ENCODE assay signal across 13 cellular contexts in genomic region chr2:240251848-240252190, GRCh38.
DNase-seq lines count a peak whose midpoint lies in the region; ATAC-seq and TF ChIP-seq lines count a peak whose summit lies in the region.
"Had no signal": no experiment of that assay in that cellular context is flagged by ENCODE, and none has a peak within 500 bp of the region (broad histone marks: within the 10 kb centered on the region; RNA-seq: fewer than 3 reads in every experiment).

No MANE protein-coding gene starts in this region.

- TF ChIP-seq CTCF in fibroblast of lung (conservative IDR thresholded peaks at IDR 0.05 in 1 of 2, IDR thresholded peaks at IDR 0.05 in 1 of 2; ENCODE audit: low read depth in 1 of 2, low read length in 2 of 2) (no peak), osteocyte (IDR thresholded peaks at IDR 0.05) (no peak), tibial artery (IDR thresholded peaks at IDR 0.05) (no peak), nephron progenitor cell (IDR thresholded peaks at IDR 0.05) (no peak)

- H3K4me3 Mint-ChIP-seq in osteocyte (ENCODE audit: unreplicated experiment) (no peak overlapping the region), nephron progenitor cell (no peak overlapping the region)
- H3K4me3 Mint-ChIP-seq: activated T-cell treated with anti-CD3 and anti-CD28 coated beads, Interleukin-2, amount 50 U/mL, for 72 hours; CD4-positive, CD25-positive, alpha-beta regulatory T cell had no signal

- no peaks in the 10 kb centered on the region for H4K20me1 ChIP-seq in fibroblast of lung (ENCODE audit: control insufficient read depth, extremely low read depth, insufficient read depth, low read length)

- H3K36me3 Mint-ChIP-seq in osteocyte (ENCODE audit: unreplicated experiment) (no peaks in the 10 kb centered on the region), nephron progenitor cell (ENCODE audit: low read depth) (no peaks in the 10 kb centered on the region)
- H3K36me3 Mint-ChIP-seq: CD4-positive, CD25-positive, alpha-beta regulatory T cell had no signal

- H3K9me3 ChIP-seq in fibroblast of lung (ENCODE audit: control insufficient read depth, insufficient read depth, low read depth, low read length) (no peaks in the 10 kb centered on the region), tibial artery (no peaks in the 10 kb centered on the region)

- peaks cover 4% of the 10 kb centered on the region for H3K27me3 ChIP-seq in fibroblast of lung (ENCODE audit: control insufficient read depth, insufficient read depth, low read length)
- H3K27me3 ChIP-seq in tibial artery, result no peaks in the 10 kb centered on the region

- peak overlapping the region; percentile 44 for H3K27ac Mint-ChIP-seq in osteocyte (ENCODE audit: unreplicated experiment)
- H3K27ac Mint-ChIP-seq in nephron progenitor cell, result no peak overlapping the region
- H3K27ac Mint-ChIP-seq: activated T-cell treated with anti-CD3 and anti-CD28 coated beads, Interleukin-2, amount 50 U/mL, for 72 hours; CD4-positive, CD25-positive, alpha-beta regulatory T cell; progenitor cell of endocrine pancreas had no signal

- H3K27me3 Mint-ChIP-seq in osteocyte (ENCODE audit: unreplicated experiment), result no peaks in the 10 kb centered on the region
- peaks cover 4% of the 10 kb centered on the region for H3K27me3 Mint-ChIP-seq in nephron progenitor cell (ENCODE audit: low read depth, poor library complexity)

- H2AFZ ChIP-seq in fibroblast of lung (ENCODE audit: low read length), result no peak overlapping the region

- H3K4me2 ChIP-seq in fibroblast of lung (ENCODE audit: extremely low read depth, insufficient read depth, low read length), result peak overlapping the region; percentile 76

- no peak for ATAC-seq in HG03520 (IDR thresholded peaks at IDR 0.05; ENCODE audit: unreplicated experiment)

- no peaks in the 10 kb centered on the region for H3K9me3 Mint-ChIP-seq in osteocyte (ENCODE audit: unreplicated experiment)
- H3K9me3 Mint-ChIP-seq in nephron progenitor cell, result no peaks in the 10 kb centered on the region
- H3K9me3 Mint-ChIP-seq: activated T-cell treated with anti-CD3 and anti-CD28 coated beads, Interleukin-2, amount 50 U/mL, for 72 hours had no signal

- H3K79me2 ChIP-seq in fibroblast of lung (ENCODE audit: control insufficient read depth, insufficient read depth, low read length), result no peaks in the 10 kb centered on the region

- H3K4me1 Mint-ChIP-seq in osteocyte (ENCODE audit: unreplicated experiment), result peaks cover 25% of the 10 kb centered on the region
- peaks cover 75% of the 10 kb centered on the region for H3K4me1 Mint-ChIP-seq in nephron progenitor cell
- H3K4me1 Mint-ChIP-seq: CD4-positive, CD25-positive, alpha-beta regulatory T cell had no signal

- peak overlapping the region; percentile 51 for H3K27ac ChIP-seq in adipose tissue (ENCODE audit: low read depth, low read length)
- H3K27ac ChIP-seq in fibroblast of lung (ENCODE audit: insufficient read depth, low read length), result peak overlapping the region; percentile 92
- H3K27ac ChIP-seq in tibial artery, result peak overlapping the region; percentile 90 to 97

- H3K36me3 ChIP-seq in fibroblast of lung (ENCODE audit: control insufficient read depth, insufficient read depth, low read length) (no peaks in the 10 kb centered on the region), tibial artery (no peaks in the 10 kb centered on the region)

- H3K4me3 ChIP-seq in fibroblast of lung (replicated peaks in 1 of 4; ENCODE audit: control extremely low read depth in 1 of 4, insufficient read depth in 1 of 4, low read depth in 3 of 4, low read length in 4 of 4), result no peak overlapping the region
- no peak overlapping the region for H3K4me3 ChIP-seq in tibial artery

- H3K4me1 ChIP-seq in fibroblast of lung (ENCODE audit: control insufficient read depth, extremely low read depth, insufficient read depth, low read length) (peaks cover 18% of the 10 kb centered on the region), tibial artery (peaks cover 0 to 44% (median 33%) of the 10 kb centered on the region in 4 donors)

- no peak overlapping the region for H3K9ac ChIP-seq in fibroblast of lung (ENCODE audit: insufficient read depth, low read length)

- intact Hi-C loops in tibial artery (cut with DNase I; ENCODE audit: low total_unique reads), result no loop called here

- WGBS in adipose tissue, 3 donors, result 61 to 70% (median 65%) methylated on average over 6 of the region's 6 CpGs

- DNase-seq in fibroblast of lung (ENCODE audit: low read depth in 2 of 2), result no peak
- DNase-seq in osteocyte (ENCODE audit: extremely low spot score, unreplicated experiment), result no peak
- peak in 1 of 2 donors; percentile 69 for DNase-seq in tibial artery
- no peak for DNase-seq in NOMO-1 treated with DMSO at 0.1 percent for 48 hours (lab: John Stamatoyannopoulos, UW; ENCODE audit: unreplicated experiment)
- DNase-seq in NK-92 treated with Interleukin-12 subunit alpha and Interleukin-12 subunit beta, amount 100 ng/mL, for 24 hours (lab: John Stamatoyannopoulos, UW), result no peak
- DNase-seq in nephron progenitor cell, result no peak
- DNase-seq: activated T-cell treated with anti-CD3 and anti-CD28 coated beads, Interleukin-2, amount 50 U/mL, for 72 hours; CD4-positive, CD25-positive, alpha-beta regulatory T cell; GDM1; stimulated activated naive CD4-positive, alpha-beta T cell treated with Interleukin-2 at 50 U/mL for 16 hours had no signal
